ENCODE assay signal across 28 cellular contexts in genomic region chr16:28098171-28098958, GRCh38. TPM values are rescaled to one million over a fixed set of nuclear protein-coding genes. Genes with fewer than 3 reads are reported as not detected.
DNase-seq lines count a peak whose midpoint lies in the region; ATAC-seq lines count a peak whose summit lies in the region.
"Had no signal": no experiment of that assay in that cellular context is flagged by ENCODE, and none has a peak within 500 bp of the region (broad histone marks: within the 10 kb centered on the region; RNA-seq: fewer than 3 reads in every experiment).

No MANE protein-coding gene starts in this region.

- no peak for ATAC-seq in activated naive CD8-positive, alpha-beta T cell treated with anti-CD3 and anti-CD28 coated beads, Interleukin-2, amount 10 ng/mL, durations not matched to agents 7 days and 5 days (ENCODE audit: low read depth)
- ATAC-seq in left lobe of liver (peak; percentile 18), HG02852 (IDR thresholded peaks at IDR 0.05; ENCODE audit: unreplicated experiment) (no peak)
- peak; percentile 14 for ATAC-seq in stimulated activated effector memory CD8-positive, alpha-beta T cell treated with anti-CD3 and anti-CD28 coated beads, Interleukin-12 subunit alpha, Interleukin-12 subunit beta, amount 100 ng/mL, for 72 hours
- ATAC-seq: activated CD4-positive, alpha-beta T cell treated with anti-CD3 and anti-CD28 coated beads for 36 hours; gastroesophageal sphincter; HepG2 had no signal

- peaks cover 2% of the 10 kb centered on the region for H3K4me1 Mint-ChIP-seq in activated naive CD8-positive, alpha-beta T cell treated with anti-CD3 and anti-CD28 coated beads, Interleukin-2, amount 10 ng/mL, durations not matched to agents 7 days and 5 days
- peaks cover 6% of the 10 kb centered on the region for H3K4me1 Mint-ChIP-seq in stimulated activated effector memory CD8-positive, alpha-beta T cell treated with anti-CD3 and anti-CD28 coated beads, Interleukin-12 subunit alpha, Interleukin-12 subunit beta, amount 100 ng/mL, for 72 hours
- H3K4me1 Mint-ChIP-seq: activated CD4-positive, alpha-beta T cell treated with anti-CD3 and anti-CD28 coated beads for 36 hours had no signal

- no peaks in the 10 kb centered on the region for H3K27me3 Mint-ChIP-seq in activated naive CD8-positive, alpha-beta T cell treated with anti-CD3 and anti-CD28 coated beads, Interleukin-2, amount 10 ng/mL, durations not matched to agents 7 days and 5 days
- H3K27me3 Mint-ChIP-seq: activated CD4-positive, alpha-beta T cell treated with anti-CD3 and anti-CD28 coated beads for 36 hours had no signal

- H3K27ac Mint-ChIP-seq in activated naive CD8-positive, alpha-beta T cell treated with anti-CD3 and anti-CD28 coated beads, Interleukin-2, amount 10 ng/mL, durations not matched to agents 7 days and 5 days = no peak overlapping the region
- H3K27ac Mint-ChIP-seq in stimulated activated effector memory CD8-positive, alpha-beta T cell treated with anti-CD3 and anti-CD28 coated beads, Interleukin-12 subunit alpha, Interleukin-12 subunit beta, amount 100 ng/mL, for 72 hours = peak overlapping the region; percentile 68
- H3K27ac Mint-ChIP-seq: activated CD4-positive, alpha-beta T cell treated with anti-CD3 and anti-CD28 coated beads for 36 hours; activated T-helper 2 cell treated with anti-CD3 and anti-CD28 coated beads, Interferon-gamma antibody, Interleukin-2, Interleukin-4, amounts not matched to agents 10 μg/mL and 5 μg/mL and 100 μg/mL, durations not matched to agents 14 hours and 24 hours and 36 hours; mesothelial cell of epicardium had no signal

- H3K4me3 Mint-ChIP-seq in activated naive CD8-positive, alpha-beta T cell treated with anti-CD3 and anti-CD28 coated beads, Interleukin-2, amount 10 ng/mL, durations not matched to agents 7 days and 5 days = no peak overlapping the region
- no peak overlapping the region for H3K4me3 Mint-ChIP-seq in stimulated activated effector memory CD8-positive, alpha-beta T cell treated with anti-CD3 and anti-CD28 coated beads, Interleukin-12 subunit alpha, Interleukin-12 subunit beta, amount 100 ng/mL, for 72 hours
- H3K4me3 Mint-ChIP-seq: activated CD4-positive, alpha-beta T cell treated with anti-CD3 and anti-CD28 coated beads for 36 hours; brain; mesothelial cell of epicardium had no signal

- no peaks in the 10 kb centered on the region for H3K9me3 Mint-ChIP-seq in activated naive CD8-positive, alpha-beta T cell treated with anti-CD3 and anti-CD28 coated beads, Interleukin-2, amount 10 ng/mL, durations not matched to agents 7 days and 5 days
- H3K9me3 Mint-ChIP-seq in stimulated activated effector memory CD8-positive, alpha-beta T cell treated with anti-CD3 and anti-CD28 coated beads, Interleukin-12 subunit alpha, Interleukin-12 subunit beta, amount 100 ng/mL, for 72 hours = no peaks in the 10 kb centered on the region
- H3K9me3 Mint-ChIP-seq: activated T-helper 2 cell treated with anti-CD3 and anti-CD28 coated beads, Interferon-gamma antibody, Interleukin-2, Interleukin-4, amounts not matched to agents 10 μg/mL and 5 μg/mL and 100 μg/mL, durations not matched to agents 14 hours and 24 hours and 36 hours; brain; mesothelial cell of epicardium had no signal

- peak; percentile 48 for DNase-seq in activated effector memory CD4-positive, alpha-beta T cell treated with anti-CD3 and anti-CD28 coated beads, Interleukin-2, amount 50 U/mL, for 16 hours
- no peak for DNase-seq in activated effector memory CD4-positive, alpha-beta T cell treated with Interleukin-2 at 50 U/mL for 16 hours
- peak; percentile 21 for DNase-seq in activated naive CD8-positive, alpha-beta T cell treated with anti-CD3 and anti-CD28 coated beads, Interleukin-2, amount 10 ng/mL, durations not matched to agents 7 days and 5 days
- DNase-seq in left lobe of liver (ENCODE audit: low spot score) = no peak
- no peak for DNase-seq in stimulated activated effector memory CD8-positive, alpha-beta T cell treated with anti-CD3 and anti-CD28 coated beads, Interleukin-12 subunit alpha, Interleukin-12 subunit beta, amount 100 ng/mL, for 72 hours (ENCODE audit: low spot score in 2 of 2)
- no peak for DNase-seq in hippocampal formation (lab: John Stamatoyannopoulos, UW)
- no peak for DNase-seq in NCI-H1694 treated with DMSO at 0.1 percent for 48 hours (lab: John Stamatoyannopoulos, UW)
- DNase-seq: activated CD4-positive, alpha-beta T cell treated with anti-CD3 and anti-CD28 coated beads for 36 hours; adrenal gland; Caco-2; DMS79; Kasumi-1; NCI-H146; NCI-H446 treated with DMSO at 0.1 percent for 48 hours; occipital lobe; stimulated activated CD4-positive, alpha-beta T cell treated with anti-CD3 and anti-CD28 coated beads, Interleukin-4, amount 100 ng/mL, for 24 hours; SW 1271; T-helper 9 cell; transverse colon had no signal

- peaks cover 19% of the 10 kb centered on the region for H3K36me3 Mint-ChIP-seq in activated naive CD8-positive, alpha-beta T cell treated with anti-CD3 and anti-CD28 coated beads, Interleukin-2, amount 10 ng/mL, durations not matched to agents 7 days and 5 days
- H3K36me3 Mint-ChIP-seq in stimulated activated effector memory CD8-positive, alpha-beta T cell treated with anti-CD3 and anti-CD28 coated beads, Interleukin-12 subunit alpha, Interleukin-12 subunit beta, amount 100 ng/mL, for 72 hours = peaks cover 82% of the 10 kb centered on the region

- POLR2A ChIA-PET in activated naive CD8-positive, alpha-beta T cell treated with anti-CD3 and anti-CD28 coated beads, Interleukin-2, amount 10 ng/mL, durations not matched to agents 7 days and 5 days (lab: Charles Lee) = no interaction called here

RNA-seq across cellular contexts. Expression of gene GSG1L, which starts 34.9 kb away (rescaled TPM):
- not detected for total RNA-seq in activated naive CD8-positive, alpha-beta T cell treated with anti-CD3 and anti-CD28 coated beads, Interleukin-2, amount 10 ng/mL, durations not matched to agents 7 days and 5 days
- total RNA-seq in left lobe of liver = not detected
- total RNA-seq: A172; activated CD4-positive, alpha-beta T cell treated with anti-CD3 and anti-CD28 coated beads for 36 hours; activated T-helper 2 cell treated with anti-CD3 and anti-CD28 coated beads, Interferon-gamma antibody, Interleukin-2, Interleukin-4, amounts not matched to agents 10 μg/mL and 5 μg/mL and 100 μg/mL, durations not matched to agents 14 hours and 24 hours and 36 hours; adrenal gland; Caco-2; hepatocyte; HepG2; RPMI7951; transverse colon had no signal

Comparison
In these comparisons a context has a peak if more than half of its experiments do, and no peak if none do; other contexts are left out.
1. DNase-seq: peak in activated effector memory CD4-positive, alpha-beta T cell treated with anti-CD3 and anti-CD28 coated beads, Interleukin-2, amount 50 U/mL, for 16 hours (single experiment) and activated naive CD8-positive, alpha-beta T cell treated with anti-CD3 and anti-CD28 coated beads, Interleukin-2, amount 10 ng/mL, durations not matched to agents 7 days and 5 days (single experiment); none in activated effector memory CD4-positive, alpha-beta T cell treated with Interleukin-2 at 50 U/mL for 16 hours (single experiment), left lobe of liver (single experiment), stimulated activated effector memory CD8-positive, alpha-beta T cell treated with anti-CD3 and anti-CD28 coated beads, Interleukin-12 subunit alpha, Interleukin-12 subunit beta, amount 100 ng/mL, for 72 hours (0 of 2), hippocampal formation (0 of 2) and NCI-H1694 treated with DMSO at 0.1 percent for 48 hours (single experiment).
2. ATAC-seq: peak in left lobe of liver (single experiment) and stimulated activated effector memory CD8-positive, alpha-beta T cell treated with anti-CD3 and anti-CD28 coated beads, Interleukin-12 subunit alpha, Interleukin-12 subunit beta, amount 100 ng/mL, for 72 hours (single experiment); none in activated naive CD8-positive, alpha-beta T cell treated with anti-CD3 and anti-CD28 coated beads, Interleukin-2, amount 10 ng/mL, durations not matched to agents 7 days and 5 days (single experiment) and HG02852 (single experiment).